In genomic region chr11:77071077-77071476, GRCh38 we compare ENCODE assay signal across 19 cellular contexts. TPM values are rescaled to one million over a fixed set of nuclear protein-coding genes. Genes with fewer than 3 reads are reported as not detected.
"Had no signal": no experiment of that assay in that cellular context is flagged by ENCODE, and none has a peak within 500 bp of the region (broad histone marks: within the 10 kb centered on the region; RNA-seq: fewer than 3 reads in every experiment).

No MANE protein-coding gene starts in this region.

- H3K27me3 Mint-ChIP-seq: naive thymus-derived CD8-positive, alpha-beta T cell had no signal

- H3K4me3 ChIP-seq: heart right ventricle, testis had no signal

- H3K36me3 ChIP-seq: heart right ventricle had no signal

- DNase-seq: activated CD4-positive, alpha-beta memory T cell treated with anti-CD3 and anti-CD28 coated beads, Interleukin-2, amount 10 ng/mL, durations not matched to agents 7 days and 5 days; activated naive CD8-positive, alpha-beta T cell treated with anti-CD3 and anti-CD28 coated beads, Interleukin-2, amount 10 ng/mL, durations not matched to agents 7 days and 5 days; effector CD4-positive, alpha-beta T cell; heart right ventricle; midbrain; naive thymus-derived CD8-positive, alpha-beta T cell; nucleus accumbens; stimulated activated CD4-positive, alpha-beta T cell treated with anti-CD3 and anti-CD28 coated beads, Interleukin-12 subunit alpha, Interleukin-12 subunit beta, amount 100 ng/mL, for 4 hours; stimulated activated CD4-positive, alpha-beta T cell treated with anti-CD3 and anti-CD28 coated beads, Interleukin-2, amount 100 ng/mL, for 48 hours; stimulated activated naive CD4-positive, alpha-beta T cell treated with Interleukin-2 at 50 U/mL for 16 hours; T-helper 9 cell; testis had no signal

- H3K4me3 Mint-ChIP-seq: activated CD4-positive, alpha-beta memory T cell treated with anti-CD3 and anti-CD28 coated beads, Interleukin-2, amount 10 ng/mL, durations not matched to agents 7 days and 5 days; activated naive CD8-positive, alpha-beta T cell treated with anti-CD3 and anti-CD28 coated beads, Interleukin-2, amount 10 ng/mL, durations not matched to agents 7 days and 5 days had no signal

- H3K27ac Mint-ChIP-seq: activated CD4-positive, alpha-beta memory T cell treated with anti-CD3 and anti-CD28 coated beads, Interleukin-2, amount 10 ng/mL, durations not matched to agents 7 days and 5 days; activated naive CD8-positive, alpha-beta T cell treated with anti-CD3 and anti-CD28 coated beads, Interleukin-2, amount 10 ng/mL, durations not matched to agents 7 days and 5 days had no signal

- H3K27ac ChIP-seq: testis had no signal

- H3K9me3 ChIP-seq: heart right ventricle, testis had no signal

- ATAC-seq: heart right ventricle; naive thymus-derived CD8-positive, alpha-beta T cell; sciatic nerve had no signal

- H3K27me3 ChIP-seq: heart right ventricle, testis had no signal

- H3K36me3 Mint-ChIP-seq: activated naive CD8-positive, alpha-beta T cell treated with anti-CD3 and anti-CD28 coated beads, Interleukin-2, amount 10 ng/mL, durations not matched to agents 7 days and 5 days; naive thymus-derived CD8-positive, alpha-beta T cell had no signal

- H3K9me3 Mint-ChIP-seq: activated CD4-positive, alpha-beta memory T cell treated with anti-CD3 and anti-CD28 coated beads, Interleukin-2, amount 10 ng/mL, durations not matched to agents 7 days and 5 days; activated naive CD8-positive, alpha-beta T cell treated with anti-CD3 and anti-CD28 coated beads, Interleukin-2, amount 10 ng/mL, durations not matched to agents 7 days and 5 days; naive thymus-derived CD8-positive, alpha-beta T cell had no signal

RNA-seq across cellular contexts. Expression of gene OMP, which starts 31.6 kb away (rescaled TPM):
- total RNA-seq: activated CD4-positive, alpha-beta memory T cell treated with anti-CD3 and anti-CD28 coated beads, Interleukin-2, amount 10 ng/mL, durations not matched to agents 7 days and 5 days; activated naive CD8-positive, alpha-beta T cell treated with anti-CD3 and anti-CD28 coated beads, Interleukin-2, amount 10 ng/mL, durations not matched to agents 7 days and 5 days; bronchial epithelial cell; frontal cortex; pulmonary artery endothelial cell had no signal
- polyA plus RNA-seq: aorta; heart right ventricle; keratinocyte; naive thymus-derived CD8-positive, alpha-beta T cell had no signal

RNA-seq across cellular contexts. Expression of gene B3GNT6, which starts 36.9 kb away (rescaled TPM):
- total RNA-seq: activated CD4-positive, alpha-beta memory T cell treated with anti-CD3 and anti-CD28 coated beads, Interleukin-2, amount 10 ng/mL, durations not matched to agents 7 days and 5 days; activated naive CD8-positive, alpha-beta T cell treated with anti-CD3 and anti-CD28 coated beads, Interleukin-2, amount 10 ng/mL, durations not matched to agents 7 days and 5 days; aorta; frontal cortex; heart right ventricle; liver; naive thymus-derived CD8-positive, alpha-beta T cell; pulmonary artery endothelial cell; sciatic nerve had no signal
- polyA plus RNA-seq: aorta; heart right ventricle; keratinocyte; liver; naive thymus-derived CD8-positive, alpha-beta T cell had no signal

RNA-seq across cellular contexts. Expression of gene MYO7A, which starts 57.0 kb away (rescaled TPM):
- polyA plus RNA-seq: naive thymus-derived CD8-positive, alpha-beta T cell had no signal
